7 cellular contexts compared by ENCODE assay signal in genomic region chr1:147030254-147030653, GRCh38.
A peak's percentile ranks its signal among the peaks of the same experiment; 100 is the strongest.
DNase-seq lines count a peak whose midpoint lies in the region; ATAC-seq, FAIRE-seq and TF ChIP-seq lines count a peak whose summit lies in the region.
"Not testable (repeated sequence)": the region's sequence is repeated elsewhere in the genome, so short reads cannot be mapped to it uniquely, and the experiment has no call there.

No MANE protein-coding gene starts in this region.

- not testable (repeated sequence) for H3K4me3 ChIP-seq in mammary epithelial cell (replicated peaks in 1 of 3; ENCODE audit: insufficient read depth in 1 of 3, low read depth in 2 of 3, low read length in 3 of 3); fibroblast of pulmonary artery (replicated peaks; ENCODE audit: low read depth, low read length)

- not testable (repeated sequence) for H3K9me3 ChIP-seq in mammary epithelial cell (replicated peaks; ENCODE audit: insufficient read depth, low read length)

- H3K4me2 ChIP-seq in mammary epithelial cell (ENCODE audit: insufficient read depth, low read depth, low read length), result not testable (repeated sequence)

- not testable (repeated sequence) for H3K27ac Mint-ChIP-seq in natural killer cell treated with Interleukin-12 subunit alpha and Interleukin-12 subunit beta and Interleukin-15 and Interleukin-18, amount 100 ng/mL, for 72 hours

- not testable (repeated sequence) for H3K4me3 Mint-ChIP-seq in activated T-cell treated with anti-CD3 and anti-CD28 coated beads, Interleukin-2, amount 50 U/mL, for 4 hours; natural killer cell treated with Interleukin-12 subunit alpha and Interleukin-12 subunit beta and Interleukin-15 and Interleukin-18, amount 100 ng/mL, for 72 hours

- not testable (repeated sequence) for BruUV-seq in mammary epithelial cell (replicated peaks; lab: Mats Ljungman, UMichigan)

- intact Hi-C loops in mammary epithelial cell (cut with micrococcal nuclease), result not testable (repeated sequence)

- not testable (repeated sequence) for H2AFZ ChIP-seq in mammary epithelial cell (ENCODE audit: low read depth, low read length)

- peaks cover 18% of the 10 kb centered on the region for H3K27me3 Mint-ChIP-seq in activated T-cell treated with anti-CD3 and anti-CD28 coated beads, Interleukin-2, amount 50 U/mL, for 4 hours (ENCODE audit: low read depth)
- H3K27me3 Mint-ChIP-seq in natural killer cell treated with Interleukin-12 subunit alpha and Interleukin-12 subunit beta and Interleukin-15 and Interleukin-18, amount 100 ng/mL, for 72 hours, result peaks cover 24 to 33% of the 10 kb centered on the region in 2 donors

- H3K36me3 Mint-ChIP-seq in activated T-cell treated with anti-CD3 and anti-CD28 coated beads, Interleukin-2, amount 50 U/mL, for 4 hours (ENCODE audit: insufficient read depth); natural killer cell treated with Interleukin-12 subunit alpha and Interleukin-12 subunit beta and Interleukin-15 and Interleukin-18, amount 100 ng/mL, for 72 hours: not testable (repeated sequence)

- 40% methylated on average over 1 of the region's 2 CpGs for WGBS in mammary epithelial cell (ENCODE audit: low coverage, missing lambda C conversion rate)

- not testable (repeated sequence) for H3K4me1 Mint-ChIP-seq in activated T-cell treated with anti-CD3 and anti-CD28 coated beads, Interleukin-2, amount 50 U/mL, for 4 hours (ENCODE audit: low read depth); natural killer cell treated with Interleukin-12 subunit alpha and Interleukin-12 subunit beta and Interleukin-15 and Interleukin-18, amount 100 ng/mL, for 72 hours (ENCODE audit: low read depth in 2 of 2)

- FAIRE-seq in RCC 7860 (lab: Jason Lieb, UNC), result peak; percentile 90

- not testable (repeated sequence) for H3K9me3 Mint-ChIP-seq in activated T-cell treated with anti-CD3 and anti-CD28 coated beads, Interleukin-2, amount 50 U/mL, for 4 hours; natural killer cell treated with Interleukin-12 subunit alpha and Interleukin-12 subunit beta and Interleukin-15 and Interleukin-18, amount 100 ng/mL, for 72 hours

- not testable (repeated sequence) for H4K20me1 ChIP-seq in mammary epithelial cell (ENCODE audit: insufficient read depth, low read length)

- CTCF ChIA-PET in mammary epithelial cell (lab: Charles Lee; ENCODE audit: low non-redundant PET), result not testable (repeated sequence)

- ATAC-seq in activated T-cell treated with anti-CD3 and anti-CD28 coated beads, Interleukin-2, amount 50 U/mL, for 4 hours, result peak; percentile 40 to 72
- peak; percentile 43 to 58 for ATAC-seq in natural killer cell treated with Interleukin-12 subunit alpha and Interleukin-12 subunit beta and Interleukin-15 and Interleukin-18, amount 100 ng/mL, for 72 hours

- H3K9ac ChIP-seq in mammary epithelial cell (ENCODE audit: insufficient read depth, low read length), result not testable (repeated sequence)

- dilution Hi-C loops in mammary epithelial cell (cut with HindIII; ENCODE audit: low sequenced_read_pairs), result not testable (repeated sequence)

- H3K4me1 ChIP-seq in mammary epithelial cell (ENCODE audit: insufficient read depth, low read length), result not testable (repeated sequence)

- in situ Hi-C loops in mammary epithelial cell (cut with MboI; ENCODE audit: low sequenced_read_pairs in 2 of 2), result not testable (repeated sequence)

- not testable (repeated sequence) for H3K79me2 ChIP-seq in mammary epithelial cell (ENCODE audit: insufficient read depth, low read length)

- not testable (repeated sequence) for TF ChIP-seq CTCF in mammary epithelial cell (conservative IDR thresholded peaks at IDR 0.05 in 1 of 2, IDR thresholded peaks at IDR 0.05 in 1 of 2; ENCODE audit: extremely low read depth in 1 of 2, insufficient read depth in 1 of 2, low read depth in 1 of 2, low read length in 2 of 2); fibroblast of pulmonary artery (IDR thresholded peaks at IDR 0.05; ENCODE audit: low read length, missing control alignments)

- DNase-seq in ELR (ENCODE audit: low read depth) (peak; percentile 65), HT1080 (ENCODE audit: low read depth) (peak; percentile 81), mammary epithelial cell (peak; percentile 86), fibroblast of pulmonary artery (ENCODE audit: low read depth) (peak; percentile 22)
- not testable (repeated sequence) for DNase-seq in RCC 7860 (ENCODE audit: low spot score); activated T-cell treated with anti-CD3 and anti-CD28 coated beads, Interleukin-2, amount 50 U/mL, for 4 hours; natural killer cell treated with Interleukin-12 subunit alpha and Interleukin-12 subunit beta and Interleukin-15 and Interleukin-18, amount 100 ng/mL, for 72 hours (ENCODE audit: low spot score)

- not testable (repeated sequence) for H3K27me3 ChIP-seq in mammary epithelial cell (ENCODE audit: insufficient read depth, low read length)

- H3K27ac ChIP-seq in mammary epithelial cell (ENCODE audit: insufficient read depth, low read depth, low read length), result not testable (repeated sequence)

- H3K36me3 ChIP-seq in mammary epithelial cell (ENCODE audit: insufficient read depth, low read length), result not testable (repeated sequence)
